22 cellular contexts compared by ENCODE assay signal in genomic region chr3:38315488-38316230, GRCh38. TPM values are rescaled to one million over a fixed set of nuclear protein-coding genes. Genes with fewer than 3 reads are reported as not detected.
A peak's percentile ranks its signal among the peaks of the same experiment; 100 is the strongest.
DNase-seq lines count a peak whose midpoint lies in the region; ATAC-seq and TF ChIP-seq lines count a peak whose summit lies in the region.
"Had no signal": no experiment of that assay in that cellular context is flagged by ENCODE, and none has a peak within 500 bp of the region (broad histone marks: within the 10 kb centered on the region; RNA-seq: fewer than 3 reads in every experiment).

No MANE protein-coding gene starts in this region.

- TF ChIP-seq CTCF in WTC11 (IDR thresholded peaks at IDR 0.05): no peak
- TF ChIP-seq CTCF in osteocyte (IDR thresholded peaks at IDR 0.05): no peak

- CTCF ChIA-PET in activated CD8-positive, alpha-beta memory T cell treated with anti-CD3 and anti-CD28 coated beads, Interleukin-2, amount 10 ng/mL, durations not matched to agents 7 days and 5 days (lab: Charles Lee): no interaction called here
- CTCF ChIA-PET in WTC11 (lab: Charles Lee): no interaction called here

- no peak for ATAC-seq in activated CD8-positive, alpha-beta memory T cell treated with anti-CD3 and anti-CD28 coated beads, Interleukin-2, amount 10 ng/mL, durations not matched to agents 7 days and 5 days
- ATAC-seq in WTC11: no peak
- ATAC-seq: HCT116 had no signal

- no peak overlapping the region for H4K5ac ChIP-seq in mesendoderm (ENCODE audit: low read length)

- no peak overlapping the region for H4K8ac ChIP-seq in mesendoderm (ENCODE audit: low read depth, low read length)

- no peak overlapping the region for H2BK120ac ChIP-seq in mesendoderm (ENCODE audit: low read depth, low read length)

- no peak overlapping the region for H3K4me3 Mint-ChIP-seq in activated CD8-positive, alpha-beta memory T cell treated with anti-CD3 and anti-CD28 coated beads, Interleukin-2, amount 10 ng/mL, durations not matched to agents 7 days and 5 days
- H3K4me3 Mint-ChIP-seq in WTC11: no peak overlapping the region
- H3K4me3 Mint-ChIP-seq in osteocyte (ENCODE audit: unreplicated experiment): no peak overlapping the region
- H3K4me3 Mint-ChIP-seq: CD14-positive monocyte; CD4-positive, alpha-beta memory T cell; GM23338; HFFc6; IgD-negative memory B cell had no signal

- H3K27ac ChIP-seq in mesendoderm (ENCODE audit: low read depth, low read length): no peak overlapping the region
- H3K27ac ChIP-seq: BLaER1 had no signal

- WGBS in mesendoderm (ENCODE audit: extremely low coverage, insufficient coverage, low lambda C conversion rate): no CpG with 5 or more reads among the region's 10 CpGs

- H2BK5ac ChIP-seq in mesendoderm (ENCODE audit: low read length): no peak overlapping the region

- peaks cover 2% of the 10 kb centered on the region for H3K27me3 Mint-ChIP-seq in activated CD8-positive, alpha-beta memory T cell treated with anti-CD3 and anti-CD28 coated beads, Interleukin-2, amount 10 ng/mL, durations not matched to agents 7 days and 5 days
- H3K27me3 Mint-ChIP-seq in WTC11 (ENCODE audit: low read depth) (no peaks in the 10 kb centered on the region; the same call in 1 of the 2 replicates), osteocyte (ENCODE audit: unreplicated experiment) (no peaks in the 10 kb centered on the region)
- H3K27me3 Mint-ChIP-seq: CD4-positive, alpha-beta memory T cell had no signal

- no peak overlapping the region for H3K27ac Mint-ChIP-seq in activated CD8-positive, alpha-beta memory T cell treated with anti-CD3 and anti-CD28 coated beads, Interleukin-2, amount 10 ng/mL, durations not matched to agents 7 days and 5 days
- H3K27ac Mint-ChIP-seq in WTC11: peak overlapping the region; percentile 72; the same call in 1 of the 2 replicates
- H3K27ac Mint-ChIP-seq in osteocyte (ENCODE audit: unreplicated experiment): no peak overlapping the region
- H3K27ac Mint-ChIP-seq: GM23338, HFFc6, IgD-negative memory B cell had no signal

- H3K4me1 ChIP-seq in mesendoderm (ENCODE audit: control insufficient read depth, low read depth, low read length): no peaks in the 10 kb centered on the region
- H3K4me1 ChIP-seq: BLaER1 had no signal

- H3K4me2 ChIP-seq in mesendoderm (ENCODE audit: low read length): no peak overlapping the region
- H3K4me2 ChIP-seq: BLaER1, GM23338 had no signal

- no peak overlapping the region for H3K18ac ChIP-seq in mesendoderm (ENCODE audit: low read length)

- POLR2A ChIA-PET in WTC11 (lab: Charles Lee): no interaction called here

- no peaks in the 10 kb centered on the region for H3K4me1 Mint-ChIP-seq in activated CD8-positive, alpha-beta memory T cell treated with anti-CD3 and anti-CD28 coated beads, Interleukin-2, amount 10 ng/mL, durations not matched to agents 7 days and 5 days
- H3K4me1 Mint-ChIP-seq in WTC11 (peaks cover 6% of the 10 kb centered on the region; the same call in 1 of the 2 replicates), osteocyte (ENCODE audit: unreplicated experiment) (no peaks in the 10 kb centered on the region)
- H3K4me1 Mint-ChIP-seq: IgD-negative memory B cell had no signal

- DNase-seq in activated CD8-positive, alpha-beta memory T cell treated with anti-CD3 and anti-CD28 coated beads, Interleukin-2, amount 50 U/mL, for 48 hours: peak; percentile 33
- no peak for DNase-seq in activated CD8-positive, alpha-beta memory T cell treated with anti-CD3 and anti-CD28 coated beads, Interleukin-2, amount 10 ng/mL, durations not matched to agents 7 days and 5 days
- no peak for DNase-seq in WTC11 (ENCODE audit: low spot score)
- no peak for DNase-seq in mesendoderm
- DNase-seq in osteocyte (ENCODE audit: extremely low spot score, unreplicated experiment): peak; percentile 60
- DNase-seq in NCI-H128 (lab: John Stamatoyannopoulos, UW; ENCODE audit: unreplicated experiment): no peak
- DNase-seq in KG1 (lab: John Stamatoyannopoulos, UW): no peak
- DNase-seq in GM19238 (ENCODE audit: insufficient read length, low spot score): no peak
- DNase-seq: 8988T; CD4-positive, alpha-beta memory T cell; DMS153; DMS79; GF-D8; H7; HFFc6 had no signal

- H3K9ac ChIP-seq in mesendoderm (ENCODE audit: low read length): no peak overlapping the region
- H3K9ac ChIP-seq: BLaER1 had no signal

- H3K9me3 Mint-ChIP-seq in activated CD8-positive, alpha-beta memory T cell treated with anti-CD3 and anti-CD28 coated beads, Interleukin-2, amount 10 ng/mL, durations not matched to agents 7 days and 5 days (ENCODE audit: low read depth): no peaks in the 10 kb centered on the region
- peaks cover 2% of the 10 kb centered on the region for H3K9me3 Mint-ChIP-seq in WTC11
- H3K9me3 Mint-ChIP-seq in osteocyte (ENCODE audit: unreplicated experiment): peaks cover 2% of the 10 kb centered on the region
- H3K9me3 Mint-ChIP-seq: GM23338, IgD-negative memory B cell had no signal

- H3K79me1 ChIP-seq in mesendoderm (ENCODE audit: low read length): no peaks in the 10 kb centered on the region

- no peaks in the 10 kb centered on the region for H3K79me2 ChIP-seq in mesendoderm (ENCODE audit: control insufficient read depth, insufficient read depth, low read length)

- H3K36me3 ChIP-seq in mesendoderm (ENCODE audit: control insufficient read depth, insufficient read depth, low read length): no peaks in the 10 kb centered on the region
- H3K36me3 ChIP-seq: BLaER1 had no signal

- H3K4ac ChIP-seq in mesendoderm (ENCODE audit: low read depth, low read length): no peak overlapping the region

- no peak overlapping the region for H2BK15ac ChIP-seq in mesendoderm (replicated peaks; ENCODE audit: low read depth)

- no peaks in the 10 kb centered on the region for H3K27me3 ChIP-seq in mesendoderm (ENCODE audit: insufficient read depth, low read length, poor library complexity)
- H3K27me3 ChIP-seq: BLaER1 had no signal

- no peak overlapping the region for H3K4me3 ChIP-seq in mesendoderm (ENCODE audit: low read length)
- H3K4me3 ChIP-seq: BLaER1, GM23338 had no signal

- H3K23ac ChIP-seq in mesendoderm (ENCODE audit: low read length): no peak overlapping the region

- H2AK5ac ChIP-seq in mesendoderm (ENCODE audit: low read length): no peak overlapping the region

- H3K36me3 Mint-ChIP-seq in activated CD8-positive, alpha-beta memory T cell treated with anti-CD3 and anti-CD28 coated beads, Interleukin-2, amount 10 ng/mL, durations not matched to agents 7 days and 5 days: no peaks in the 10 kb centered on the region
- H3K36me3 Mint-ChIP-seq in WTC11 (no peaks in the 10 kb centered on the region), osteocyte (ENCODE audit: unreplicated experiment) (no peaks in the 10 kb centered on the region)
- H3K36me3 Mint-ChIP-seq: CD14-positive monocyte; CD4-positive, alpha-beta memory T cell; IgD-negative memory B cell had no signal

- H3K56ac ChIP-seq in mesendoderm (ENCODE audit: low read length): peak overlapping the region; percentile 52

TF ChIP-seq in WTC11, 78 proteins besides CTCF, POLR2A, EP300 and RAD21 (continues in another document):
- TF ChIP-seq ZNF423 (CRISPR knock-in tag; IDR thresholded peaks at IDR 0.05) (no peak), ETV6 (CRISPR knock-in tag; IDR thresholded peaks at IDR 0.05) (no peak), NFATC4 (CRISPR knock-in tag; IDR thresholded peaks at IDR 0.05) (no peak), ZNF232 (CRISPR knock-in tag; IDR thresholded peaks at IDR 0.05) (no peak), GABPB1 (CRISPR knock-in tag; IDR thresholded peaks at IDR 0.05) (no peak), SOX15 (CRISPR knock-in tag; IDR thresholded peaks at IDR 0.05) (no peak), CBFB (CRISPR knock-in tag; IDR thresholded peaks at IDR 0.05; ENCODE audit: low read depth) (no peak), ZNF263 (CRISPR knock-in tag; IDR thresholded peaks at IDR 0.05; ENCODE audit: low read depth) (no peak)
- TF ChIP-seq, protein P1, sequence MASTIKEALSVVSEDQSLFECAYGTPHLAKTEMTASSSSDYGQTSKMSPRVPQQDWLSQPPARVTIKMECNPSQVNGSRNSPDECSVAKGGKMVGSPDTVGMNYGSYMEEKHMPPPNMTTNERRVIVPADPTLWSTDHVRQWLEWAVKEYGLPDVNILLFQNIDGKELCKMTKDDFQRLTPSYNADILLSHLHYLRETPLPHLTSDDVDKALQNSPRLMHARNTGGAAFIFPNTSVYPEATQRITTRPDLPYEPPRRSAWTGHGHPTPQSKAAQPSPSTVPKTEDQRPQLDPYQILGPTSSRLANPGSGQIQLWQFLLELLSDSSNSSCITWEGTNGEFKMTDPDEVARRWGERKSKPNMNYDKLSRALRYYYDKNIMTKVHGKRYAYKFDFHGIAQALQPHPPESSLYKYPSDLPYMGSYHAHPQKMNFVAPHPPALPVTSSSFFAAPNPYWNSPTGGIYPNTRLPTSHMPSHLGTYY (CRISPR knock-in tag; IDR thresholded peaks at IDR 0.05): no peak
- TF ChIP-seq, protein P2, sequence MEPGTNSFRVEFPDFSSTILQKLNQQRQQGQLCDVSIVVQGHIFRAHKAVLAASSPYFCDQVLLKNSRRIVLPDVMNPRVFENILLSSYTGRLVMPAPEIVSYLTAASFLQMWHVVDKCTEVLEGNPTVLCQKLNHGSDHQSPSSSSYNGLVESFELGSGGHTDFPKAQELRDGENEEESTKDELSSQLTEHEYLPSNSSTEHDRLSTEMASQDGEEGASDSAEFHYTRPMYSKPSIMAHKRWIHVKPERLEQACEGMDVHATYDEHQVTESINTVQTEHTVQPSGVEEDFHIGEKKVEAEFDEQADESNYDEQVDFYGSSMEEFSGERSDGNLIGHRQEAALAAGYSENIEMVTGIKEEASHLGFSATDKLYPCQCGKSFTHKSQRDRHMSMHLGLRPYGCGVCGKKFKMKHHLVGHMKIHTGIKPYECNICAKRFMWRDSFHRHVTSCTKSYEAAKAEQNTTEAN (CRISPR knock-in tag; IDR thresholded peaks at IDR 0.05): no peak

RNA-seq across cellular contexts. Expression of gene XYLB, which starts 30.9 kb away (rescaled TPM):
- total RNA-seq in activated CD8-positive, alpha-beta memory T cell treated with anti-CD3 and anti-CD28 coated beads, Interleukin-2, amount 10 ng/mL, durations not matched to agents 7 days and 5 days: 1 to 10 TPM; 5.2 to 6.9 TPM
- 3.1 to 4.1 TPM (median 3.3 TPM) in 3 replicates for total RNA-seq in WTC11 (2021)
- 1.6 TPM for polyA plus RNA-seq in mesendoderm (2013, experiment 1 of 2)
- polyA plus RNA-seq in mesendoderm (2013, experiment 2 of 2): 2.0 TPM
- 6.3 and 8.5 TPM in 2 replicates for total RNA-seq in osteocyte

RNA-seq across cellular contexts. Expression of gene SLC22A14, which starts 33.6 kb away (rescaled TPM):
- total RNA-seq in activated CD8-positive, alpha-beta memory T cell treated with anti-CD3 and anti-CD28 coated beads, Interleukin-2, amount 10 ng/mL, durations not matched to agents 7 days and 5 days: not detected
- total RNA-seq in WTC11 (2021): 0.09 TPM in 1 of 3 replicates, not detected in the others
- 0.03 TPM for polyA plus RNA-seq in mesendoderm (2013, experiment 1 of 2)
- polyA plus RNA-seq in mesendoderm (2013, experiment 2 of 2): not detected
- 0.30 and 0.47 TPM in 2 replicates for total RNA-seq in osteocyte
- total RNA-seq: CD4-positive, alpha-beta memory T cell; Daoy; GM23338 had no signal
- polyA plus RNA-seq: AG04450, CD14-positive monocyte, GM23338, IgD-negative memory B cell had no signal

RNA-seq across cellular contexts. Expression of gene SLC22A13, which starts 50.0 kb away (rescaled TPM):
- total RNA-seq in activated CD8-positive, alpha-beta memory T cell treated with anti-CD3 and anti-CD28 coated beads, Interleukin-2, amount 10 ng/mL, durations not matched to agents 7 days and 5 days: 1 to 10 TPM in 1 of 2 experiments, under 1 TPM in 1; 0.47 to 1.1 TPM
- 0.16 to 0.42 TPM (median 0.30 TPM) in 3 replicates for total RNA-seq in WTC11 (2021)
- polyA plus RNA-seq in mesendoderm (2013, experiment 1 of 2): 0.07 TPM
- 0.03 TPM for polyA plus RNA-seq in mesendoderm (2013, experiment 2 of 2)
- 0.99 and 1.2 TPM in 2 replicates for total RNA-seq in osteocyte
- polyA plus RNA-seq: CD14-positive monocyte, IgD-negative memory B cell had no signal

Comparison
In these comparisons a context has a peak if more than half of its experiments do, and no peak if none do; other contexts are left out.
1. DNase-seq: peak in activated CD8-positive, alpha-beta memory T cell treated with anti-CD3 and anti-CD28 coated beads, Interleukin-2, amount 50 U/mL, for 48 hours (single experiment) and osteocyte (single experiment); none in activated CD8-positive, alpha-beta memory T cell treated with anti-CD3 and anti-CD28 coated beads, Interleukin-2, amount 10 ng/mL, durations not matched to agents 7 days and 5 days (single experiment), WTC11 (single experiment), mesendoderm (single experiment), NCI-H128 (single experiment), KG1 (single experiment) and GM19238 (single experiment).